In genomic region chr15:56838085-56838484, GRCh38 we compare ENCODE assay signal across 3 cellular contexts.
TF ChIP-seq lines count a peak whose summit lies in the region.

No MANE protein-coding gene starts in this region.

TF ChIP-seq in SK-N-SH, 30 proteins besides CTCF, POLR2A, EP300 and RAD21 (continued from another document):
- TF ChIP-seq TEAD4 (IDR thresholded peaks at IDR 0.05; ENCODE audit: borderline replicate concordance, insufficient read depth): no peak
- no peak for TF ChIP-seq MAX (IDR thresholded peaks at IDR 0.05; ENCODE audit: low read depth)

TF ChIP-seq in SK-N-SH treated with all-trans-retinoic acid at 6 μM for 48 hours, 23 proteins besides CTCF, POLR2A, EP300 and RAD21:
- TF ChIP-seq TSHZ2 (CRISPR knock-in tag; IDR thresholded peaks at IDR 0.05) (no peak), TCF4 (CRISPR knock-in tag; IDR thresholded peaks at IDR 0.05; ENCODE audit: borderline replicate concordance) (no peak), GLIS3 (CRISPR knock-in tag; IDR thresholded peaks at IDR 0.05) (no peak), RARB (CRISPR knock-in tag; IDR thresholded peaks at IDR 0.05) (no peak), PATZ1 (CRISPR knock-in tag; IDR thresholded peaks at IDR 0.05; ENCODE audit: borderline replicate concordance) (no peak), OSR1 (CRISPR knock-in tag; IDR thresholded peaks at IDR 0.05) (no peak), TOX (CRISPR knock-in tag; IDR thresholded peaks at IDR 0.05; ENCODE audit: borderline replicate concordance) (no peak), BACH2 (CRISPR knock-in tag; IDR thresholded peaks at IDR 0.05; ENCODE audit: borderline replicate concordance) (no peak), POU6F1 (CRISPR knock-in tag; IDR thresholded peaks at IDR 0.05; ENCODE audit: borderline replicate concordance, low read depth) (no peak), CSDC2 (CRISPR knock-in tag; IDR thresholded peaks at IDR 0.05) (no peak), ESRRG (CRISPR knock-in tag; IDR thresholded peaks at IDR 0.05) (no peak), ARNTL (CRISPR knock-in tag; IDR thresholded peaks at IDR 0.05; ENCODE audit: borderline replicate concordance, low read depth) (no peak)

TF ChIP-seq in IMR-90, 13 proteins besides CTCF, POLR2A, EP300 and RAD21 (continued from another document):
- TF ChIP-seq USF2 (IDR thresholded peaks at IDR 0.05; ENCODE audit: low read depth, low read length) (no peak), SMC3 (IDR thresholded peaks at IDR 0.05; ENCODE audit: low read depth, low read length) (no peak), MXI1 (IDR thresholded peaks at IDR 0.05; ENCODE audit: borderline replicate concordance, low read depth, low read length) (no peak), MAZ (IDR thresholded peaks at IDR 0.05; ENCODE audit: borderline replicate concordance, low read depth, low read length) (no peak), MAFK (IDR thresholded peaks at IDR 0.05; ENCODE audit: low read depth, low read length) (no peak), RFX5 (IDR thresholded peaks at IDR 0.05; ENCODE audit: low read depth, low read length) (no peak), CEBPB (IDR thresholded peaks at IDR 0.05; ENCODE audit: low read depth, low read length) (no peak), ELK1 (IDR thresholded peaks at IDR 0.05; ENCODE audit: borderline replicate concordance, low read depth, low read length) (no peak), RCOR1 (IDR thresholded peaks at IDR 0.05; ENCODE audit: insufficient replicate concordance, low read length) (no peak), CHD1 (IDR thresholded peaks at IDR 0.05; ENCODE audit: low read depth, low read length) (no peak)
